ENCODE assay signal across 24 cellular contexts in genomic region chr3:61541694-61542093, GRCh38.
"Had no signal": no experiment of that assay in that cellular context is flagged by ENCODE, and none has a peak within 500 bp of the region (broad histone marks: within the 10 kb centered on the region; RNA-seq: fewer than 3 reads in every experiment).

No MANE protein-coding gene starts in this region.

- H3K36me3 Mint-ChIP-seq: activated CD4-positive, alpha-beta memory T cell treated with anti-CD3 and anti-CD28 coated beads for 36 hours; activated naive CD4-positive, alpha-beta T cell treated with anti-CD3 and anti-CD28 coated beads, Interleukin-2, amount 10 ng/mL, durations not matched to agents 7 days and 5 days; activated naive CD8-positive, alpha-beta T cell treated with anti-CD3 and anti-CD28 coated beads for 36 hours had no signal

- H3K27ac Mint-ChIP-seq: activated B cell treated with CpG ODN at 0.5 μM for 24 hours; activated CD4-positive, alpha-beta memory T cell treated with anti-CD3 and anti-CD28 coated beads for 36 hours; activated CD4-positive, alpha-beta T cell treated with anti-CD3 and anti-CD28 coated beads, Interleukin-2, amount 10 ng/mL, durations not matched to agents 24 days and 14 days; activated naive CD4-positive, alpha-beta T cell treated with anti-CD3 and anti-CD28 coated beads, Interleukin-2, amount 10 ng/mL, durations not matched to agents 7 days and 5 days; activated naive CD8-positive, alpha-beta T cell treated with anti-CD3 and anti-CD28 coated beads for 36 hours; T-helper 1 cell treated with Interleukin-12 subunit alpha and Interleukin-12 subunit beta and Interleukin-4 antibody, amounts not matched to agents 30 μg/mL and 1 μg/mL, for 36 hours had no signal

- DNase-seq: activated B cell treated with CpG ODN at 0.5 μM for 24 hours; activated CD4-positive, alpha-beta memory T cell treated with anti-CD3 and anti-CD28 coated beads for 36 hours; activated CD4-positive, alpha-beta T cell treated with anti-CD3 and anti-CD28 coated beads for 1 hour; activated CD4-positive, alpha-beta T cell treated with anti-CD3 and anti-CD28 coated beads, Interleukin-2, amount 10 ng/mL, durations not matched to agents 24 days and 14 days; activated CD8-positive, alpha-beta memory T cell treated with anti-CD3 and anti-CD28 coated beads for 24 hours; activated gamma-delta T cell treated with Interleukin-2 at 50 U/mL for 16 hours; activated naive CD4-positive, alpha-beta T cell treated with anti-CD3 and anti-CD28 coated beads, Interleukin-2, amount 10 ng/mL, durations not matched to agents 7 days and 5 days; activated naive CD8-positive, alpha-beta T cell treated with anti-CD3 and anti-CD28 coated beads for 36 hours; activated T-cell treated with anti-CD3 and anti-CD28 coated beads, Interleukin-2, amount 50 U/mL, for 4 hours; brain microvascular endothelial cell; Karpas-422; NCI-H1105 treated with DMSO at 0.1 percent for 48 hours; NCI-H1436 treated with DMSO at 0.1 percent for 48 hours; NCI-H187; NCI-H2081; NCI-H510A treated with DMSO at 0.1 percent for 48 hours; NCI-H774; NK-92 treated with Interleukin-12 subunit alpha and Interleukin-12 subunit beta, amount 100 ng/mL, for 24 hours; OCI-M1; SHP77 had no signal

- H3K9me3 Mint-ChIP-seq: activated B cell treated with CpG ODN at 0.5 μM for 24 hours; activated CD4-positive, alpha-beta memory T cell treated with anti-CD3 and anti-CD28 coated beads for 36 hours; activated CD4-positive, alpha-beta T cell treated with anti-CD3 and anti-CD28 coated beads, Interleukin-2, amount 10 ng/mL, durations not matched to agents 24 days and 14 days; activated naive CD4-positive, alpha-beta T cell treated with anti-CD3 and anti-CD28 coated beads, Interleukin-2, amount 10 ng/mL, durations not matched to agents 7 days and 5 days; activated naive CD8-positive, alpha-beta T cell treated with anti-CD3 and anti-CD28 coated beads for 36 hours; activated T-cell treated with anti-CD3 and anti-CD28 coated beads, Interleukin-2, amount 50 U/mL, for 4 hours; T-helper 1 cell treated with Interleukin-12 subunit alpha and Interleukin-12 subunit beta and Interleukin-4 antibody, amounts not matched to agents 30 μg/mL and 1 μg/mL, for 36 hours had no signal

- H3K27me3 Mint-ChIP-seq: activated B cell treated with CpG ODN at 0.5 μM for 24 hours had no signal

- H3K4me1 Mint-ChIP-seq: activated B cell treated with CpG ODN at 0.5 μM for 24 hours; activated CD4-positive, alpha-beta T cell treated with anti-CD3 and anti-CD28 coated beads, Interleukin-2, amount 10 ng/mL, durations not matched to agents 24 days and 14 days; activated naive CD4-positive, alpha-beta T cell treated with anti-CD3 and anti-CD28 coated beads, Interleukin-2, amount 10 ng/mL, durations not matched to agents 7 days and 5 days; activated naive CD8-positive, alpha-beta T cell treated with anti-CD3 and anti-CD28 coated beads for 36 hours had no signal

- H3K4me3 Mint-ChIP-seq: activated B cell treated with CpG ODN at 0.5 μM for 24 hours; activated CD4-positive, alpha-beta memory T cell treated with anti-CD3 and anti-CD28 coated beads for 36 hours; activated CD4-positive, alpha-beta T cell treated with anti-CD3 and anti-CD28 coated beads, Interleukin-2, amount 10 ng/mL, durations not matched to agents 24 days and 14 days; activated naive CD4-positive, alpha-beta T cell treated with anti-CD3 and anti-CD28 coated beads, Interleukin-2, amount 10 ng/mL, durations not matched to agents 7 days and 5 days; activated naive CD8-positive, alpha-beta T cell treated with anti-CD3 and anti-CD28 coated beads for 36 hours; activated T-cell treated with anti-CD3 and anti-CD28 coated beads, Interleukin-2, amount 50 U/mL, for 4 hours; T-helper 1 cell treated with Interleukin-12 subunit alpha and Interleukin-12 subunit beta and Interleukin-4 antibody, amounts not matched to agents 30 μg/mL and 1 μg/mL, for 36 hours had no signal

- ATAC-seq: activated T-cell treated with anti-CD3 and anti-CD28 coated beads, Interleukin-2, amount 50 U/mL, for 4 hours; K562; Panc1; SK-N-SH treated with all-trans-retinoic acid at 6 μM for 48 hours had no signal
